In genomic region chr10:70513848-70514309, GRCh38 we compare ENCODE assay signal across 9 cellular contexts. TPM values are rescaled to one million over a fixed set of nuclear protein-coding genes. Genes with fewer than 3 reads are reported as not detected.
A peak's percentile ranks its signal among the peaks of the same experiment; 100 is the strongest.
DNase-seq lines count a peak whose midpoint lies in the region; ATAC-seq, FAIRE-seq and TF ChIP-seq lines count a peak whose summit lies in the region.
"Had no signal": no experiment of that assay in that cellular context is flagged by ENCODE, and none has a peak within 500 bp of the region (broad histone marks: within the 10 kb centered on the region; RNA-seq: fewer than 3 reads in every experiment).

No MANE protein-coding gene starts in this region.

- H3K4me1 ChIP-seq in neuronal stem cell (ENCODE audit: control insufficient read depth in 2 of 2, insufficient read depth in 1 of 2, low read depth in 1 of 2, low read length in 2 of 2) = peaks cover 13 to 19% of the 10 kb centered on the region in 2 donors
- peaks cover 7 to 11% of the 10 kb centered on the region in 2 donors for H3K4me1 ChIP-seq in ascending aorta

- WGBS in neuronal stem cell (ENCODE audit: extremely low coverage in 2 of 2, insufficient read length in 2 of 2, insufficient replicate concordance in 1 of 2), 2 donors = no CpG with 5 or more reads among the region's 14 CpGs

- no peak overlapping the region for H3K4me2 ChIP-seq in neuronal stem cell (ENCODE audit: insufficient read depth, low read length, poor library complexity, severe bottlenecking)

- H3K14ac ChIP-seq in neuronal stem cell (ENCODE audit: low read length) = no peak overlapping the region

- H3K27me3 Mint-ChIP-seq in T-cell = no peaks in the 10 kb centered on the region

- no peak overlapping the region for H3K4ac ChIP-seq in neuronal stem cell (ENCODE audit: low read length)

- DNase-seq in neuronal stem cell (ENCODE audit: low spot score) = no peak
- DNase-seq in T-cell = no peak
- no peak for DNase-seq in ascending aorta (ENCODE audit: low spot score in 2 of 2)
- DNase-seq in urothelium cell line (ENCODE audit: low spot score) = no peak
- DNase-seq in hepatic stellate cell (ENCODE audit: low spot score) = no peak

- H3K27me3 ChIP-seq in neuronal stem cell (ENCODE audit: control insufficient read depth in 3 of 3, insufficient read depth in 3 of 3, low read depth in 1 of 3, low read length in 3 of 3) (no peaks in the 10 kb centered on the region), ascending aorta (no peaks in the 10 kb centered on the region)

- POLR2A ChIA-PET in T-cell (lab: Charles Lee) = no interaction called here

- H3K9me3 Mint-ChIP-seq in T-cell = no peaks in the 10 kb centered on the region

- intact Hi-C loops in ascending aorta (cut with DNase I) = no loop called here

- no peak overlapping the region for H4K8ac ChIP-seq in neuronal stem cell (ENCODE audit: low read depth, low read length)

- H2BK120ac ChIP-seq in neuronal stem cell (ENCODE audit: low read depth, low read length) = no peak overlapping the region

- H2AFZ ChIP-seq in neuronal stem cell (ENCODE audit: low read length) = no peak overlapping the region

- H3K9me3 ChIP-seq in neuronal stem cell (replicated peaks in 1 of 2; ENCODE audit: control insufficient read depth in 2 of 2, insufficient read depth in 1 of 2, low read depth in 1 of 2, low read length in 2 of 2) (peaks cover 0 to 2% of the 10 kb centered on the region in 2 donors), ascending aorta (no peaks in the 10 kb centered on the region)

- H3K4me3 ChIP-seq in neuronal stem cell (ENCODE audit: low read length in 2 of 2) = no peak overlapping the region
- no peak overlapping the region for H3K4me3 ChIP-seq in ascending aorta
- H3K4me3 ChIP-seq: coronary artery had no signal

- CTCF ChIA-PET in T-cell (lab: Charles Lee) = no interaction called here

- H3K9ac ChIP-seq in neuronal stem cell (ENCODE audit: low read depth, low read length, poor library complexity) = no peak overlapping the region

- no peak for TF ChIP-seq CTCF in ascending aorta (IDR thresholded peaks at IDR 0.05)

- H3K18ac ChIP-seq in neuronal stem cell (ENCODE audit: low read length) = peak overlapping the region; percentile 68

- no peak overlapping the region for H3K4me3 Mint-ChIP-seq in T-cell

- H3K27ac ChIP-seq in neuronal stem cell (replicated peaks; ENCODE audit: low read length) = no peak overlapping the region
- H3K27ac ChIP-seq in ascending aorta = no peak overlapping the region
- H3K27ac ChIP-seq: coronary artery had no signal

- ATAC-seq in GM18520 (IDR thresholded peaks at IDR 0.05; ENCODE audit: unreplicated experiment) (peak; percentile 94), GM21447 (IDR thresholded peaks at IDR 0.05; ENCODE audit: unreplicated experiment) (peak; percentile 98), HG03439 (IDR thresholded peaks at IDR 0.05; ENCODE audit: unreplicated experiment) (peak; percentile 87), T-cell (replicated peaks in 1 of 4) (no peak)

- no peak overlapping the region for H2BK15ac ChIP-seq in neuronal stem cell (ENCODE audit: low read length)

- H3K27ac Mint-ChIP-seq in T-cell = no peak overlapping the region

- H3K23ac ChIP-seq in neuronal stem cell (ENCODE audit: low read depth, low read length, poor library complexity) = peak overlapping the region; percentile 75

- no peaks in the 10 kb centered on the region for H3K79me1 ChIP-seq in neuronal stem cell (ENCODE audit: low read depth, low read length)

- H4K91ac ChIP-seq in neuronal stem cell (ENCODE audit: low read depth, low read length, poor library complexity) = no peak overlapping the region

- peaks cover 0 to 3% (median 0%) of the 10 kb centered on the region in 3 donors for H3K4me1 Mint-ChIP-seq in T-cell

- H2AK5ac ChIP-seq in neuronal stem cell (ENCODE audit: low read depth, low read length) = no peak overlapping the region

- no peak overlapping the region for H2BK5ac ChIP-seq in neuronal stem cell (ENCODE audit: low read length)

- H3K36me3 ChIP-seq in neuronal stem cell (replicated peaks in 1 of 2; ENCODE audit: control insufficient read depth in 2 of 2, insufficient read depth in 2 of 2, low read length in 2 of 2) (no peaks in the 10 kb centered on the region), ascending aorta (no peaks in the 10 kb centered on the region)

- no peaks in the 10 kb centered on the region for H3K36me3 Mint-ChIP-seq in T-cell

- H2BK12ac ChIP-seq in neuronal stem cell (ENCODE audit: low read length) = no peak overlapping the region

- FAIRE-seq in urothelium cell line (lab: Jason Lieb, UNC) = no peak

RNA-seq across cellular contexts. Expression of gene PALD1, which starts 35.3 kb away (rescaled TPM):
- polyA plus RNA-seq in neuronal stem cell (2013, experiment 1 of 2) = 8.1 TPM
- 8.1 TPM for polyA plus RNA-seq in neuronal stem cell (2013, experiment 2 of 2)
- total RNA-seq in T-cell (under 1 TPM; 0.10 to 0.38 (median 0.13) TPM), ascending aorta (21.7 TPM)

Comparison
In these comparisons a context has a peak if more than half of its experiments do, and no peak if none do; other contexts are left out.
1. ATAC-seq: peak in GM18520 (single experiment), GM21447 (single experiment) and HG03439 (single experiment); none in T-cell (0 of 4).
2. RNA of gene PALD1, which starts 35.3 kb away (total RNA-seq): 21.7 TPM in ascending aorta (single experiment); 0.10 to 0.38 TPM in T-cell; every median in the first group is over 10 times any median in the second.